Comparison of ENCODE assay signal across 29 cellular contexts in the genomic region with DNA sequence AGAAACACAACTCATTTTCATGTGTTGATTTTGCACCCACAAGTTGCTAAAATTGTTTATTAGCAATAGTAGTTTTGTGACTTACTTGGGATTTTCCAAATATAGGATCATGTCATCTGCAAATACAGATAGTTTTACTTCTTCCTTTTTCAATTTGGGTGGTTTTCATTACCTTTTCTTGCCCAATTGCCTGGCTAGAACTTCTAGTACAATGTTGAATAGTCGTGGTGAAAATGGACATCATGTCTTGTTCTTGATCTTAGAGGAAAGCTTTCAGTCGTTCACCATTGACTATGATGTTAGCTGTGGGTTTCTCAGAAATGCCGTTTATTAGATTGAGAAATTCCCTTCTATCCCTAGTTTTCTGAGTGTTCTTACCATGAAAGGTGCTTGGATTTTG.
"Had no signal": no experiment of that assay in that cellular context is flagged by ENCODE, and none has a peak within 500 bp of the region (broad histone marks: within the 10 kb centered on the region; RNA-seq: fewer than 3 reads in every experiment).

No MANE protein-coding gene starts in this region.

- H3K9ac ChIP-seq: neural progenitor cell, parathyroid adenoma had no signal

- H3K9me3 Mint-ChIP-seq: immature natural killer cell; natural killer cell; nephron progenitor cell; neural progenitor cell; stimulated activated naive CD8-positive, alpha-beta T cell treated with anti-CD3 and anti-CD28 coated beads, Interleukin-15, amount 100 ng/mL, for 72 hours; type B pancreatic cell had no signal

- H3K9me3 ChIP-seq: left lung, lower lobe of right lung, neutrophil, right atrium auricular region, right lobe of liver, tibial nerve, uterus had no signal

- H3K4me1 ChIP-seq: left lung, lower lobe of right lung, neural progenitor cell, parathyroid adenoma, right atrium auricular region, right lobe of liver, tibial nerve, uterus had no signal

- H3K27me3 ChIP-seq: left lung, neural progenitor cell, neutrophil, right atrium auricular region, right lobe of liver, tibial nerve, uterus had no signal

- H3K4me2 ChIP-seq: neural progenitor cell had no signal

- H3K4me3 Mint-ChIP-seq: immature natural killer cell; naive B cell; natural killer cell; nephron progenitor cell; neural progenitor cell; stimulated activated naive CD8-positive, alpha-beta T cell treated with anti-CD3 and anti-CD28 coated beads, Interleukin-15, amount 100 ng/mL, for 72 hours; type B pancreatic cell had no signal

- ATAC-seq: left colon; left lung; lower lobe of right lung; natural killer cell; right lobe of liver; stimulated activated naive CD8-positive, alpha-beta T cell treated with anti-CD3 and anti-CD28 coated beads, Interleukin-15, amount 100 ng/mL, for 72 hours had no signal

- H3K27ac Mint-ChIP-seq: immature natural killer cell; naive B cell; natural killer cell; nephron progenitor cell; neural progenitor cell; stimulated activated naive CD8-positive, alpha-beta T cell treated with anti-CD3 and anti-CD28 coated beads, Interleukin-15, amount 100 ng/mL, for 72 hours; type B pancreatic cell had no signal

- H3K36me3 Mint-ChIP-seq: immature natural killer cell, naive B cell, natural killer cell, neural progenitor cell, type B pancreatic cell had no signal

- H2AFZ ChIP-seq: neural progenitor cell, parathyroid adenoma had no signal

- H3K36me3 ChIP-seq: left lung, lower lobe of right lung, neural progenitor cell, neutrophil, right atrium auricular region, right lobe of liver, tibial nerve, uterus had no signal

- H3K4me3 ChIP-seq: left lung, lower lobe of right lung, neural progenitor cell, right atrium auricular region, right lobe of liver, skin epidermis, tibial nerve, uterus had no signal

- DNase-seq: hypothalamus; immature natural killer cell; kidney; left colon; left lung; lower lobe of right lung; mammary epithelial cell; mesenchymal stem cell; naive B cell; natural killer cell; nephron progenitor cell; occipital lobe; right lobe of liver; stimulated activated CD4-positive, alpha-beta T cell treated with anti-CD3 and anti-CD28 coated beads, Interleukin-12 subunit alpha, Interleukin-12 subunit beta, amount 100 ng/mL, for 4 hours; stimulated activated CD4-positive, alpha-beta T cell treated with anti-CD3 and anti-CD28 coated beads, Interleukin-15, amount 100 ng/mL, for 24 hours; stimulated activated CD4-positive, alpha-beta T cell treated with anti-CD3 and anti-CD28 coated beads, Interleukin-2, amount 100 ng/mL, for 24 hours; stimulated activated CD4-positive, alpha-beta T cell treated with anti-CD3 and anti-CD28 coated beads, Interleukin-4, amount 100 ng/mL, for 1 hour; stimulated activated naive CD4-positive, alpha-beta T cell treated with Interleukin-2 at 50 U/mL for 16 hours; stimulated activated naive CD8-positive, alpha-beta T cell treated with anti-CD3 and anti-CD28 coated beads, Interleukin-15, amount 100 ng/mL, for 72 hours; substantia nigra; uterus had no signal

- H3K79me2 ChIP-seq: parathyroid adenoma had no signal

- H3K4me1 Mint-ChIP-seq: immature natural killer cell; natural killer cell; nephron progenitor cell; neural progenitor cell; stimulated activated naive CD8-positive, alpha-beta T cell treated with anti-CD3 and anti-CD28 coated beads, Interleukin-15, amount 100 ng/mL, for 72 hours had no signal

- H3K27ac ChIP-seq: left lung, lower lobe of right lung, neural progenitor cell, neutrophil, parathyroid adenoma, right atrium auricular region, right lobe of liver, skin epidermis, tibial nerve, uterus had no signal

- FAIRE-seq: islet of Langerhans, kidney had no signal

- H3K27me3 Mint-ChIP-seq: type B pancreatic cell had no signal
